9 cellular contexts compared by ENCODE assay signal in genomic region chr18:48319796-48320638, GRCh38.
DNase-seq lines count a peak whose midpoint lies in the region; ATAC-seq and TF ChIP-seq lines count a peak whose summit lies in the region.
"Had no signal": no experiment of that assay in that cellular context is flagged by ENCODE, and none has a peak within 500 bp of the region (broad histone marks: within the 10 kb centered on the region; RNA-seq: fewer than 3 reads in every experiment).

No MANE protein-coding gene starts in this region.

- CTCF ChIA-PET in PC-9 (lab: Charles Lee), result no interaction called here

- POLR2A ChIA-PET in PC-9 (lab: Charles Lee; ENCODE audit: unreplicated experiment), result no interaction called here

- peak overlapping the region; percentile 18; the same call in 1 of the 2 replicates for H3K4me2 ChIP-seq in PC-9

- H3K79me2 ChIP-seq in PC-9 (ENCODE audit: low read depth), result no peaks in the 10 kb centered on the region

- 47 to 55% (median 48%) methylated on average over 8 to 10 of the region's 10 CpGs for WGBS in spleen, 5 donors

- H3K36me3 ChIP-seq in PC-9 (ENCODE audit: low read depth) (no peaks in the 10 kb centered on the region), spleen (no peaks in the 10 kb centered on the region)

- no peaks in the 10 kb centered on the region for H3K27me3 ChIP-seq in PC-9 (ENCODE audit: insufficient read depth, low read depth)
- H3K27me3 ChIP-seq in foreskin keratinocyte, result no peaks in the 10 kb centered on the region
- peaks cover 0 to 11% (median 0%) of the 10 kb centered on the region in 7 donors for H3K27me3 ChIP-seq in spleen (replicated peaks in 1 of 7)

- H3K27ac Mint-ChIP-seq in activated T-helper 2 cell treated with anti-CD3 and anti-CD28 coated beads, Interferon-gamma antibody, Interleukin-2, Interleukin-4, amounts not matched to agents 10 μg/mL and 5 μg/mL and 100 μg/mL, durations not matched to agents 14 hours and 24 hours and 36 hours, result no peak overlapping the region

- no peak for TF ChIP-seq CTCF in PC-9 (conservative IDR thresholded peaks at IDR 0.05)
- TF ChIP-seq CTCF in foreskin keratinocyte (conservative IDR thresholded peaks at IDR 0.05), result no peak
- no peak for TF ChIP-seq CTCF in spleen (IDR thresholded peaks at IDR 0.05 in 8 of 11, conservative IDR thresholded peaks at IDR 0.05 in 3 of 11)

- H3K9me2 ChIP-seq in PC-9 (ENCODE audit: insufficient read depth), result no peaks in the 10 kb centered on the region

- H3K9me3 Mint-ChIP-seq in activated T-helper 2 cell treated with anti-CD3 and anti-CD28 coated beads, Interferon-gamma antibody, Interleukin-2, Interleukin-4, amounts not matched to agents 10 μg/mL and 5 μg/mL and 100 μg/mL, durations not matched to agents 14 hours and 24 hours and 36 hours, result no peaks in the 10 kb centered on the region

- no peaks in the 10 kb centered on the region for H4K20me1 ChIP-seq in PC-9 (ENCODE audit: insufficient read depth)

- H3K27ac ChIP-seq in PC-9, result no peak overlapping the region
- no peak overlapping the region for H3K27ac ChIP-seq in foreskin keratinocyte
- H3K27ac ChIP-seq in spleen, result peak overlapping the region in 5 of 8 donors; percentile 38 to 60 (median 57)

- DNase-seq in HT1080 (ENCODE audit: low read depth) (peak; percentile 46), PC-9 (no peak), foreskin keratinocyte (peak; percentile 8 to 37), spleen (no peak), SKM-1 treated with dmso at 0.1 percent for 144 hours (lab: John Stamatoyannopoulos, UW; ENCODE audit: unreplicated experiment) (no peak)
- DNase-seq in activated T-helper 2 cell treated with anti-CD3 and anti-CD28 coated beads, Interferon-gamma antibody, Interleukin-2, Interleukin-4, amounts not matched to agents 10 μg/mL and 5 μg/mL and 100 μg/mL, durations not matched to agents 14 hours and 24 hours and 36 hours (ENCODE audit: low spot score), result no peak
- DNase-seq: activated T-cell treated with anti-CD3 and anti-CD28 coated beads, Interleukin-2, amount 50 U/mL, for 1 hour; GDM1 had no signal

- H3K4me1 Mint-ChIP-seq in activated T-helper 2 cell treated with anti-CD3 and anti-CD28 coated beads, Interferon-gamma antibody, Interleukin-2, Interleukin-4, amounts not matched to agents 10 μg/mL and 5 μg/mL and 100 μg/mL, durations not matched to agents 14 hours and 24 hours and 36 hours (ENCODE audit: low read depth), result no peaks in the 10 kb centered on the region

- no peaks in the 10 kb centered on the region for H3K36me3 Mint-ChIP-seq in activated T-helper 2 cell treated with anti-CD3 and anti-CD28 coated beads, Interferon-gamma antibody, Interleukin-2, Interleukin-4, amounts not matched to agents 10 μg/mL and 5 μg/mL and 100 μg/mL, durations not matched to agents 14 hours and 24 hours and 36 hours (ENCODE audit: low read depth)

- BruUV-seq in PC-9 (replicated peaks; lab: Mats Ljungman, UMichigan), result no TSS peak

- H3K27me3 Mint-ChIP-seq in activated T-helper 2 cell treated with anti-CD3 and anti-CD28 coated beads, Interferon-gamma antibody, Interleukin-2, Interleukin-4, amounts not matched to agents 10 μg/mL and 5 μg/mL and 100 μg/mL, durations not matched to agents 14 hours and 24 hours and 36 hours (ENCODE audit: low read depth), result no peaks in the 10 kb centered on the region

- H3K9me3 ChIP-seq in PC-9 (ENCODE audit: insufficient read depth, low read depth) (no peaks in the 10 kb centered on the region), spleen (no peaks in the 10 kb centered on the region)

- ATAC-seq in foreskin keratinocyte (no peak), GM18870 (IDR thresholded peaks at IDR 0.05; ENCODE audit: unreplicated experiment) (no peak)

- H2AFZ ChIP-seq in PC-9, result no peak overlapping the region

- H3K4me3 Mint-ChIP-seq in activated T-helper 2 cell treated with anti-CD3 and anti-CD28 coated beads, Interferon-gamma antibody, Interleukin-2, Interleukin-4, amounts not matched to agents 10 μg/mL and 5 μg/mL and 100 μg/mL, durations not matched to agents 14 hours and 24 hours and 36 hours (ENCODE audit: low read depth), result no peak overlapping the region

- intact Hi-C loops in PC-9 (cut with micrococcal nuclease; ENCODE audit: unreplicated experiment), result no loop called here
- intact Hi-C loops in spleen (cut with DNase I; ENCODE audit: low total_unique reads), result no loop called here
- intact Hi-C loops in activated T-helper 2 cell treated with anti-CD3 and anti-CD28 coated beads, Interferon-gamma antibody, Interleukin-2, Interleukin-4, amounts not matched to agents 10 μg/mL and 5 μg/mL and 100 μg/mL, durations not matched to agents 14 hours and 24 hours and 36 hours (cut with micrococcal nuclease), result no loop called here

- peaks cover 11% of the 10 kb centered on the region; the same call in 1 of the 2 replicates for H3F3A ChIP-seq in PC-9 (ENCODE audit: insufficient read depth, low read depth)

- H3K4me3 ChIP-seq in PC-9 (no peak overlapping the region), spleen (no peak overlapping the region)

- H3K4me1 ChIP-seq in PC-9 (replicated peaks; ENCODE audit: insufficient read depth), result peaks cover 29% of the 10 kb centered on the region
- peaks cover 18% of the 10 kb centered on the region for H3K4me1 ChIP-seq in foreskin keratinocyte
- peaks cover 8 to 39% (median 25%) of the 10 kb centered on the region in 6 donors for H3K4me1 ChIP-seq in spleen

- TF ChIP-seq POLR2A in spleen (IDR thresholded peaks at IDR 0.05), result no peak

Comparison
In these comparisons a context has a peak if more than half of its experiments do, and no peak if none do; other contexts are left out.
1. DNase-seq: peak in HT1080 (single experiment) and foreskin keratinocyte (2 of 2); none in PC-9 (0 of 2), spleen (single experiment), activated T-helper 2 cell treated with anti-CD3 and anti-CD28 coated beads, Interferon-gamma antibody, Interleukin-2, Interleukin-4, amounts not matched to agents 10 μg/mL and 5 μg/mL and 100 μg/mL, durations not matched to agents 14 hours and 24 hours and 36 hours (single experiment) and SKM-1 treated with dmso at 0.1 percent for 144 hours (single experiment).
2. H3K27ac ChIP-seq: peak in spleen (5 of 8); none in PC-9 (single experiment) and foreskin keratinocyte (single experiment).